In the genomic region with DNA sequence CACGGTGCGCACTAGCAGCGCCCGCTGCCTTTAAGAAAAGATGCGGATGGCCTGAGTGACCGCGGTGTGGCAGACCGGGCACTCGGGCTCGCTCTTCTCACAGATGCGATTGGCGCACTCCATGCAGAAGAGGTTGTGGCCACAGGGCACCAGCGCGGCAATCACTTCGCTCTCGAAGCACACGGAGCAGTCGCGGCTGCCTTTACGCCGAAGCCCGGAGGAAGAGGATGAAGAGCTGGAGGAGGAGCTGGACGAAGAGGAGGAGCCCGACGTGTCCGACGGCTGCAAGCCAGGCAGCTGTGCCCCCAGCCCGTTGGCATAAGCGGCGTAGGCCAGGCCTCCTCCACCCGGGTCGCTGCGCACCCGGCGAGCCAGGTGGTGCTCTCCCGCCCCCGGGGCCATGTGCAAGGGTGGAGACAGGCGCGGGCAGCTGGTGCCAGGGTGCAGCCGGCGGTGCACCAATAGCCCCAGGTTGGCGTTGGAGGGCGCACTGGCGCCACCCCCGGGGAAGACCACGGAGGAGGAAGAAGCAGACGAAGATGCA, we compare ENCODE assay signal across 10 cellular contexts. TPM values are rescaled to one million over a fixed set of nuclear protein-coding genes. Genes with fewer than 3 reads are reported as not detected.
DNase-seq lines count a peak whose midpoint lies in the region; ATAC-seq, FAIRE-seq and TF ChIP-seq lines count a peak whose summit lies in the region.
"Had no signal": no experiment of that assay in that cellular context is flagged by ENCODE, and none has a peak within 500 bp of the region (broad histone marks: within the 10 kb centered on the region; RNA-seq: fewer than 3 reads in every experiment).

No MANE protein-coding gene starts in this region.

- H3K9ac ChIP-seq in mammary epithelial cell (ENCODE audit: insufficient read depth, low read length) (no peak overlapping the region), kidney (ENCODE audit: low read length in 2 of 2) (no peak overlapping the region)

- H3K36me3 ChIP-seq in mammary epithelial cell (ENCODE audit: insufficient read depth, low read length) (no peaks in the 10 kb centered on the region), kidney (ENCODE audit: control insufficient read depth in 1 of 2, insufficient read depth in 2 of 2, low read length in 2 of 2) (no peaks in the 10 kb centered on the region), suprapubic skin (no peaks in the 10 kb centered on the region), adrenal gland (replicated peaks in 1 of 2) (no peaks in the 10 kb centered on the region)

- CTCF ChIA-PET in MCF 10A (lab: Yijun Ruan, JAX) (interaction anchor here (0.6 to 1.0 kb wide), 3 partner anchors 11 to 436 kb away, joined by 3 to 4 read pairs (median 3); no protein-coding TSS in a partner anchor), mammary epithelial cell (lab: Charles Lee; ENCODE audit: low non-redundant PET) (no interaction called here)

- no peak overlapping the region for H3K27ac ChIP-seq in mammary epithelial cell (ENCODE audit: insufficient read depth, low read depth, low read length)
- no peak overlapping the region for H3K27ac ChIP-seq in kidney (ENCODE audit: low read depth in 2 of 2, low read length in 2 of 2)
- no peak overlapping the region for H3K27ac ChIP-seq in suprapubic skin
- no peak overlapping the region for H3K27ac ChIP-seq in adrenal gland

- no peaks in the 10 kb centered on the region for H3K36me3 Mint-ChIP-seq in MCF 10A (ENCODE audit: insufficient read depth, unreplicated experiment)
- no peaks in the 10 kb centered on the region for H3K36me3 Mint-ChIP-seq in activated T-helper 1 cell treated with anti-CD3 and anti-CD28 coated beads, Interleukin-12 subunit alpha, Interleukin-12 subunit beta, Interleukin-2, Interleukin-4 antibody, amounts not matched to agents 30 ng/mL and 10 ng/mL and 1 ng/mL, durations not matched to agents 14 hours and 24 hours and 36 hours (ENCODE audit: low read depth)

- BruUV-seq in MCF 10A (replicated peaks; lab: Mats Ljungman, UMichigan) (no TSS peak), mammary epithelial cell (replicated peaks; lab: Mats Ljungman, UMichigan) (no TSS peak)

- no peaks in the 10 kb centered on the region for H3K27me3 ChIP-seq in mammary epithelial cell (ENCODE audit: insufficient read depth, low read length)
- peaks cover 7% of the 10 kb centered on the region for H3K27me3 ChIP-seq in suprapubic skin
- no peaks in the 10 kb centered on the region for H3K27me3 ChIP-seq in adrenal gland

- FAIRE-seq in kidney (lab: Jason Lieb, UNC) = no peak

- in situ Hi-C loops in mammary epithelial cell (cut with MboI; ENCODE audit: low sequenced_read_pairs in 2 of 2) = no loop called here

- no peak overlapping the region for H3K27ac Mint-ChIP-seq in MCF 10A (ENCODE audit: low read depth, unreplicated experiment)
- H3K27ac Mint-ChIP-seq in activated T-helper 1 cell treated with anti-CD3 and anti-CD28 coated beads, Interleukin-12 subunit alpha, Interleukin-12 subunit beta, Interleukin-2, Interleukin-4 antibody, amounts not matched to agents 30 ng/mL and 10 ng/mL and 1 ng/mL, durations not matched to agents 14 hours and 24 hours and 36 hours = no peak overlapping the region

- dilution Hi-C loops in mammary epithelial cell (cut with HindIII; ENCODE audit: low sequenced_read_pairs) = no loop called here

- peaks cover 11% of the 10 kb centered on the region for H3K4me1 ChIP-seq in mammary epithelial cell (ENCODE audit: insufficient read depth, low read length)
- H3K4me1 ChIP-seq in kidney (ENCODE audit: control insufficient read depth in 1 of 2, insufficient read depth in 1 of 2, low read depth in 1 of 2, low read length in 2 of 2) = peaks cover 3 to 7% of the 10 kb centered on the region in 2 donors
- peaks cover 37% of the 10 kb centered on the region for H3K4me1 ChIP-seq in suprapubic skin
- peaks cover 3 to 20% of the 10 kb centered on the region in 2 donors for H3K4me1 ChIP-seq in adrenal gland (replicated peaks in 1 of 2)

- H3K9me3 ChIP-seq in mammary epithelial cell (replicated peaks; ENCODE audit: insufficient read depth, low read length) (no peaks in the 10 kb centered on the region), kidney (ENCODE audit: control insufficient read depth in 1 of 2, low read length in 2 of 2) (no peaks in the 10 kb centered on the region), suprapubic skin (no peaks in the 10 kb centered on the region), adrenal gland (replicated peaks in 1 of 3) (no peaks in the 10 kb centered on the region)

- peak overlapping the region; percentile 91 for H3K4me3 Mint-ChIP-seq in MCF 10A (ENCODE audit: unreplicated experiment)
- H3K4me3 Mint-ChIP-seq in activated T-helper 1 cell treated with anti-CD3 and anti-CD28 coated beads, Interleukin-12 subunit alpha, Interleukin-12 subunit beta, Interleukin-2, Interleukin-4 antibody, amounts not matched to agents 30 ng/mL and 10 ng/mL and 1 ng/mL, durations not matched to agents 14 hours and 24 hours and 36 hours = peak overlapping the region; percentile 68

- TF ChIP-seq POLR2A in suprapubic skin (IDR thresholded peaks at IDR 0.05) = no peak
- TF ChIP-seq POLR2A in adrenal gland (IDR thresholded peaks at IDR 0.05) = no peak

- H4K20me1 ChIP-seq in mammary epithelial cell (ENCODE audit: insufficient read depth, low read length) = no peaks in the 10 kb centered on the region

- TF ChIP-seq CTCF in MCF 10A (IDR thresholded peaks at IDR 0.05; ENCODE audit: unreplicated experiment) (no peak), mammary epithelial cell (conservative IDR thresholded peaks at IDR 0.05 in 1 of 2, IDR thresholded peaks at IDR 0.05 in 1 of 2; ENCODE audit: extremely low read depth in 1 of 2, insufficient read depth in 1 of 2, low read depth in 1 of 2, low read length in 2 of 2) (no peak), kidney (IDR thresholded peaks at IDR 0.05; ENCODE audit: borderline replicate concordance, extremely low read depth, insufficient read depth) (no peak), suprapubic skin (IDR thresholded peaks at IDR 0.05) (no peak), adrenal gland (IDR thresholded peaks at IDR 0.05) (no peak)

- H2AFZ ChIP-seq in mammary epithelial cell (ENCODE audit: low read depth, low read length) = no peak overlapping the region

- H3K4me2 ChIP-seq in mammary epithelial cell (ENCODE audit: insufficient read depth, low read depth, low read length) = no peak overlapping the region

- no peaks in the 10 kb centered on the region for H3K9me3 Mint-ChIP-seq in MCF 10A (ENCODE audit: unreplicated experiment)
- H3K9me3 Mint-ChIP-seq in activated T-helper 1 cell treated with anti-CD3 and anti-CD28 coated beads, Interleukin-12 subunit alpha, Interleukin-12 subunit beta, Interleukin-2, Interleukin-4 antibody, amounts not matched to agents 30 ng/mL and 10 ng/mL and 1 ng/mL, durations not matched to agents 14 hours and 24 hours and 36 hours = no peaks in the 10 kb centered on the region

- no peak for DNase-seq in MCF 10A (ENCODE audit: unreplicated experiment)
- no peak for DNase-seq in mammary epithelial cell
- no peak for DNase-seq in activated T-helper 1 cell treated with anti-CD3 and anti-CD28 coated beads, Interleukin-12 subunit alpha, Interleukin-12 subunit beta, Interleukin-2, Interleukin-4 antibody, amounts not matched to agents 30 ng/mL and 10 ng/mL and 1 ng/mL, durations not matched to agents 14 hours and 24 hours and 36 hours (ENCODE audit: low spot score)
- DNase-seq in kidney = peak; percentile 72
- DNase-seq in suprapubic skin (ENCODE audit: low spot score in 2 of 2) = no peak
- DNase-seq in NK-92 (lab: John Stamatoyannopoulos, UW; ENCODE audit: unreplicated experiment) = no peak
- no peak for DNase-seq in adrenal gland
- DNase-seq: DMS79, NCI-H2171 had no signal

- POLR2A ChIA-PET in MCF 10A (lab: Yijun Ruan, JAX) = interaction anchor here (1.2 kb wide), 1 partner anchor 11 kb away, joined by 5 read pairs; no protein-coding TSS in a partner anchor

- no peak for ATAC-seq in HG03439 (IDR thresholded peaks at IDR 0.05; ENCODE audit: unreplicated experiment)

- no peaks in the 10 kb centered on the region for H3K4me1 Mint-ChIP-seq in MCF 10A (ENCODE audit: insufficient read depth, unreplicated experiment)
- peaks cover 12% of the 10 kb centered on the region for H3K4me1 Mint-ChIP-seq in activated T-helper 1 cell treated with anti-CD3 and anti-CD28 coated beads, Interleukin-12 subunit alpha, Interleukin-12 subunit beta, Interleukin-2, Interleukin-4 antibody, amounts not matched to agents 30 ng/mL and 10 ng/mL and 1 ng/mL, durations not matched to agents 14 hours and 24 hours and 36 hours (ENCODE audit: low read depth)

- intact Hi-C loops in MCF 10A (cut with micrococcal nuclease) = no loop called here
- intact Hi-C loops in mammary epithelial cell (cut with micrococcal nuclease) = loop anchor here (10.0 kb wide), 3 partner anchors 98 to 628 kb away; no protein-coding TSS in a partner anchor
- intact Hi-C loops in activated T-helper 1 cell treated with anti-CD3 and anti-CD28 coated beads, Interleukin-12 subunit alpha, Interleukin-12 subunit beta, Interleukin-2, Interleukin-4 antibody, amounts not matched to agents 30 ng/mL and 10 ng/mL and 1 ng/mL, durations not matched to agents 14 hours and 24 hours and 36 hours (cut with micrococcal nuclease) = no loop called here
- intact Hi-C loops in kidney (cut with DNase I) = no loop called here
- intact Hi-C loops in adrenal gland (cut with DNase I) = no loop called here

- H3K27me3 Mint-ChIP-seq in MCF 10A (ENCODE audit: insufficient read depth, unreplicated experiment) = peaks cover 6% of the 10 kb centered on the region
- peaks cover 24% of the 10 kb centered on the region for H3K27me3 Mint-ChIP-seq in activated T-helper 1 cell treated with anti-CD3 and anti-CD28 coated beads, Interleukin-12 subunit alpha, Interleukin-12 subunit beta, Interleukin-2, Interleukin-4 antibody, amounts not matched to agents 30 ng/mL and 10 ng/mL and 1 ng/mL, durations not matched to agents 14 hours and 24 hours and 36 hours (ENCODE audit: insufficient read depth)

- no peak for TF ChIP-seq EP300 in suprapubic skin (IDR thresholded peaks at IDR 0.05)

- H3K79me2 ChIP-seq in mammary epithelial cell (ENCODE audit: insufficient read depth, low read length) = no peaks in the 10 kb centered on the region

- WGBS in mammary epithelial cell (ENCODE audit: low coverage, missing lambda C conversion rate) = 90% methylated on average over 23 of the region's 47 CpGs
- WGBS in suprapubic skin = 72% methylated on average over 41 of the region's 47 CpGs
- WGBS in adrenal gland, 4 donors = 46 to 65% (median 58%) methylated on average over 35 to 47 of the region's 47 CpGs

- H3K4me3 ChIP-seq in mammary epithelial cell (replicated peaks in 1 of 3; ENCODE audit: insufficient read depth in 1 of 3, low read depth in 2 of 3, low read length in 3 of 3) (no peak overlapping the region), kidney (ENCODE audit: low read length in 2 of 2) (no peak overlapping the region), suprapubic skin (peak overlapping the region; percentile 83), adrenal gland (no peak overlapping the region)

RNA-seq across cellular contexts. Expression of a gene that starts 2.6 kb away (rescaled TPM):
- total RNA-seq in MCF 10A (2022) (4.6 and 5.3 TPM in 2 replicates), mammary epithelial cell (10 to 100 TPM in 1 of 2 donors, 1 to 10 TPM in 1; 1.8 to 10.8 TPM), kidney (0.91 TPM), suprapubic skin (1 to 10 TPM in 2 of 4 donors, under 1 TPM in 2; 0.49 to 1.6 (median 0.96) TPM), adrenal gland (1 to 10 TPM in 3 of 8 donors, under 1 TPM in 5; 0.42 to 1.6 (median 0.96) TPM)
- polyA plus RNA-seq in mammary epithelial cell (0.73 TPM), kidney (ENCODE audit: insufficient read depth, low read depth, low replicate concordance) (0.28 TPM), adrenal gland (under 1 TPM; 0.22 to 0.80 (median 0.44) TPM)
- polyA minus RNA-seq in mammary epithelial cell = 1.2 TPM
- 0.59 and 0.73 TPM in 2 replicates for total RNA-seq in activated T-helper 1 cell treated with anti-CD3 and anti-CD28 coated beads, Interleukin-12 subunit alpha, Interleukin-12 subunit beta, Interleukin-2, Interleukin-4 antibody, amounts not matched to agents 30 ng/mL and 10 ng/mL and 1 ng/mL, durations not matched to agents 14 hours and 24 hours and 36 hours
